Comparison of ENCODE assay signal across 8 cellular contexts in the genomic region with DNA sequence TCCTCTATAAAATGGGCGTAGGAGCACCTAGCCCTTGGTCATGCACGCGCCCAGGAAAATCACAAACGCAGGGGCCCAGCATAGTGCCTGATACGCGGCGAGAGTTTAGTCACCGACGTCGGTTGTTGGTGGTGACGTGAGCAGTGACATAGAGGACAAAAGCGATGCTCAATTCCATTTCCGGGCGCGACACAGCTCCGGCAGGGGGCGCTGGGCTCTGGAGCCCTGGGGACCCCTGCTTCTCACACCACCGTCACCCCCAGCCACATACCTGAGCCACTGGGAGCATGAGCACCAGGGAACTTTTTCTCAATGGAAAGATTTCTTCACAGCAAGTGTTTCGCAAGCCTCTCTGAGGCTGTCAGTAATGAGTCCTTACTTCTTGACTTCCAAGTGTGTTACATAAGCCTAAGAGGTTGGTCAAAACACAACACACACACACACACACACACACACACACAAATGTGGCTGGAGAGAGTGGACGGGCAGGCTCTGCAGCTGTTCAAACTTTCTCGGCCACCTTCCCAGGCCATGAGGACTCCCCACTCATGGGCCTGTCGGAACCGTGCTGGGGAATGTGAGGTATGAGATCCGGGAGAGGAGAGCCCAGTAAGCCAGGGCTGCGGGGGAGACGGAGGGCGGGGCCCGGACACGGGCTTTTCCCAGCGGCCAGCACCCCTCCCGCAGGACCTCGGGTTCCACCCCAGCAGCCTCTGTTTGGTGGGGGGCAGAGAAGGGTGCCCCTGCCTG. TPM values are rescaled to one million over a fixed set of nuclear protein-coding genes. Genes with fewer than 3 reads are reported as not detected.
DNase-seq lines count a peak whose midpoint lies in the region; ATAC-seq and TF ChIP-seq lines count a peak whose summit lies in the region.

No MANE protein-coding gene starts in this region.

- no peaks in the 10 kb centered on the region for H3K36me3 Mint-ChIP-seq in naive thymus-derived CD4-positive, alpha-beta T cell
- no peaks in the 10 kb centered on the region for H3K36me3 Mint-ChIP-seq in T-cell

- POLR2A ChIA-PET in naive thymus-derived CD4-positive, alpha-beta T cell (lab: Charles Lee): no interaction called here
- POLR2A ChIA-PET in T-cell (lab: Charles Lee): no interaction called here

- H3K4me1 Mint-ChIP-seq in naive thymus-derived CD4-positive, alpha-beta T cell: peaks cover 0 to 17% (median 6%) of the 10 kb centered on the region in 7 donors
- peaks cover 0 to 12% (median 10%) of the 10 kb centered on the region in 3 donors for H3K4me1 Mint-ChIP-seq in T-cell

- DNase-seq in AG08395 (ENCODE audit: low spot score): peak; percentile 84
- peak; percentile 86 to 87 for DNase-seq in NOMO-1 (lab: John Stamatoyannopoulos, UW; ENCODE audit: unreplicated experiment in 2 of 2)
- peak; percentile 89 for DNase-seq in epithelial cell of esophagus (ENCODE audit: low read depth)
- no peak for DNase-seq in naive thymus-derived CD4-positive, alpha-beta T cell
- DNase-seq in stimulated activated CD4-positive, alpha-beta T cell treated with anti-CD3 and anti-CD28 coated beads, Interleukin-4, amount 100 ng/mL, for 24 hours: no peak
- no peak for DNase-seq in T-cell
- DNase-seq in superior temporal gyrus (ENCODE audit: extremely low spot score): no peak

- H3K27ac Mint-ChIP-seq in naive thymus-derived CD4-positive, alpha-beta T cell: no peak overlapping the region
- H3K27ac Mint-ChIP-seq in T-cell: no peak overlapping the region

- H3K4me3 ChIP-seq in epithelial cell of esophagus (ENCODE audit: low read length): no peak overlapping the region
- no peak overlapping the region for H3K4me3 ChIP-seq in naive thymus-derived CD4-positive, alpha-beta T cell (ENCODE audit: low read length)

- peaks cover 0 to 14% (median 8%) of the 10 kb centered on the region in 5 donors for H3K27me3 Mint-ChIP-seq in naive thymus-derived CD4-positive, alpha-beta T cell
- H3K27me3 Mint-ChIP-seq in T-cell: peaks cover 8 to 21% of the 10 kb centered on the region in 2 donors

- peaks cover 5 to 7% of the 10 kb centered on the region in 2 donors for H3K4me1 ChIP-seq in naive thymus-derived CD4-positive, alpha-beta T cell (ENCODE audit: control insufficient read depth in 2 of 2, insufficient read depth in 2 of 2, low read length in 2 of 2)

- no peaks in the 10 kb centered on the region for H3K27me3 ChIP-seq in naive thymus-derived CD4-positive, alpha-beta T cell (ENCODE audit: control insufficient read depth in 2 of 2, insufficient read depth in 2 of 2, low read length in 2 of 2)

- H3K4me3 Mint-ChIP-seq in naive thymus-derived CD4-positive, alpha-beta T cell: peak overlapping the region in 4 of 10 donors; percentile 58 to 76 (median 68)
- H3K4me3 Mint-ChIP-seq in T-cell: peak overlapping the region in 1 of 3 donors; percentile 57

- no peak for TF ChIP-seq CTCF in epithelial cell of esophagus (IDR thresholded peaks at IDR 0.05; ENCODE audit: insufficient read depth, low read depth, low read length, missing control alignments)

- peak; percentile 27 for ATAC-seq in naive thymus-derived CD4-positive, alpha-beta T cell
- ATAC-seq in HG03196 (IDR thresholded peaks at IDR 0.05; ENCODE audit: unreplicated experiment) (no peak), T-cell (replicated peaks in 1 of 4) (no peak)

- H3K9me3 ChIP-seq in naive thymus-derived CD4-positive, alpha-beta T cell (ENCODE audit: control insufficient read depth in 2 of 3, low read length in 3 of 3): no peaks in the 10 kb centered on the region

- H3K36me3 ChIP-seq in naive thymus-derived CD4-positive, alpha-beta T cell (ENCODE audit: control insufficient read depth in 2 of 3, insufficient read depth in 3 of 3, low read length in 3 of 3): no peaks in the 10 kb centered on the region

- no peak overlapping the region for H3K27ac ChIP-seq in naive thymus-derived CD4-positive, alpha-beta T cell (ENCODE audit: low read depth, low read length)

- intact Hi-C loops in naive thymus-derived CD4-positive, alpha-beta T cell (cut with micrococcal nuclease): loop anchor here (5.0 to 10.0 kb wide), 2 partner anchors 147 to 150 kb away; a partner anchor contains a TSS

- no peaks in the 10 kb centered on the region for H3K9me3 Mint-ChIP-seq in naive thymus-derived CD4-positive, alpha-beta T cell
- no peaks in the 10 kb centered on the region for H3K9me3 Mint-ChIP-seq in T-cell

- CTCF ChIA-PET in naive thymus-derived CD4-positive, alpha-beta T cell (lab: Charles Lee): interaction anchor here (0.6 kb wide), 1 partner anchor 16 kb away, joined by 4 read pairs; no protein-coding TSS in a partner anchor
- CTCF ChIA-PET in T-cell (lab: Charles Lee): no interaction called here

RNA-seq across cellular contexts. Expression of a gene that starts 36.9 kb away (rescaled TPM):
- not detected for total RNA-seq in naive thymus-derived CD4-positive, alpha-beta T cell
- polyA plus RNA-seq in naive thymus-derived CD4-positive, alpha-beta T cell: not detected
- not detected for total RNA-seq in T-cell

Comparison
In these comparisons a context has a peak if more than half of its experiments do, and no peak if none do; other contexts are left out.
1. DNase-seq: peak in AG08395 (single experiment), NOMO-1 (2 of 2) and epithelial cell of esophagus (single experiment); none in naive thymus-derived CD4-positive, alpha-beta T cell (0 of 9), stimulated activated CD4-positive, alpha-beta T cell treated with anti-CD3 and anti-CD28 coated beads, Interleukin-4, amount 100 ng/mL, for 24 hours (single experiment), T-cell (0 of 34) and superior temporal gyrus (single experiment).